ENCODE assay signal across 14 cellular contexts in genomic region chr6:27514906-27515495, GRCh38. TPM values are rescaled to one million over a fixed set of nuclear protein-coding genes. Genes with fewer than 3 reads are reported as not detected.
DNase-seq lines count a peak whose midpoint lies in the region; ATAC-seq and TF ChIP-seq lines count a peak whose summit lies in the region.
"Had no signal": no experiment of that assay in that cellular context is flagged by ENCODE, and none has a peak within 500 bp of the region (broad histone marks: within the 10 kb centered on the region; RNA-seq: fewer than 3 reads in every experiment).

No MANE protein-coding gene starts in this region.

- no peak overlapping the region for H3K27ac ChIP-seq in stomach smooth muscle (ENCODE audit: low read length)
- no peak overlapping the region for H3K27ac ChIP-seq in aorta (ENCODE audit: low read depth in 1 of 2, low read length in 2 of 2)
- H3K27ac ChIP-seq: gastroesophageal sphincter, GM23248, KMS-11, thyroid gland had no signal

- H3K27me3 ChIP-seq in stomach smooth muscle (ENCODE audit: control insufficient read depth in 1 of 2, insufficient read depth in 2 of 2, low read length in 2 of 2): peaks cover 14 to 27% of the 10 kb centered on the region in 2 donors
- no peaks in the 10 kb centered on the region for H3K27me3 ChIP-seq in aorta (ENCODE audit: control insufficient read depth in 1 of 2, insufficient read depth in 2 of 2, low read length in 1 of 2)

- no peak overlapping the region for H3K27ac Mint-ChIP-seq in activated naive CD4-positive, alpha-beta T cell treated with anti-CD3 and anti-CD28 coated beads for 36 hours
- H3K27ac Mint-ChIP-seq in WTC11 (no peak overlapping the region), glutamatergic neuron (ENCODE audit: unreplicated experiment) (no peak overlapping the region)

- CTCF ChIA-PET in activated naive CD4-positive, alpha-beta T cell treated with anti-CD3 and anti-CD28 coated beads for 36 hours (lab: Charles Lee): interaction anchor here (0.6 to 1.3 kb wide), 2 partner anchors 9 to 11 kb away, joined by 3 read pairs; no protein-coding TSS in a partner anchor
- CTCF ChIA-PET in WTC11 (lab: Charles Lee): interaction anchor here (1.0 kb wide), 1 partner anchor 237 kb away, joined by 3 read pairs; no protein-coding TSS in a partner anchor

- 22 to 31% methylated on average over 28 of the region's 28 CpGs for WGBS in aorta, 2 donors

- H3K27me3 Mint-ChIP-seq in activated naive CD4-positive, alpha-beta T cell treated with anti-CD3 and anti-CD28 coated beads for 36 hours (ENCODE audit: low read depth): peaks cover 25% of the 10 kb centered on the region
- H3K27me3 Mint-ChIP-seq in WTC11 (ENCODE audit: low read depth): peaks cover 46% of the 10 kb centered on the region
- H3K27me3 Mint-ChIP-seq in glutamatergic neuron (ENCODE audit: unreplicated experiment): peaks cover 11% of the 10 kb centered on the region

- H3K4me3 ChIP-seq in stomach smooth muscle (ENCODE audit: low read length in 2 of 2): peak overlapping the region; percentile 29 to 62
- no peak overlapping the region for H3K4me3 ChIP-seq in aorta (ENCODE audit: low read length in 2 of 2)
- H3K4me3 ChIP-seq: GM23248, thyroid gland had no signal

- intact Hi-C loops in activated naive CD4-positive, alpha-beta T cell treated with anti-CD3 and anti-CD28 coated beads for 36 hours (cut with micrococcal nuclease): loop anchor here (5.0 kb wide), 1 partner anchor 203 kb away; the partner anchor contains the start of gene POM121L2
- intact Hi-C loops in aorta (cut with DNase I): loop anchor here (5.0 to 10.0 kb wide), 3 partner anchors 237 to 382 kb away; no protein-coding TSS in a partner anchor

- peak; percentile 12 for DNase-seq in activated naive CD4-positive, alpha-beta T cell treated with anti-CD3 and anti-CD28 coated beads for 36 hours
- DNase-seq in activated naive CD4-positive, alpha-beta T cell treated with Interleukin-2 at 50 U/mL for 16 hours: no peak
- DNase-seq in WTC11 (ENCODE audit: low spot score): no peak
- DNase-seq in glutamatergic neuron: no peak
- no peak for DNase-seq in COLO829 (ENCODE audit: low spot score)
- DNase-seq in aorta: no peak
- DNase-seq: cortex of kidney, GM23248, NCI-H1930, thyroid gland had no signal

- TF ChIP-seq CTCF in WTC11 (IDR thresholded peaks at IDR 0.05) (no peak), glutamatergic neuron (IDR thresholded peaks at IDR 0.05; ENCODE audit: partially characterized antibody, unreplicated experiment) (no peak)

- no peak for ATAC-seq in WTC11
- no peak for ATAC-seq in GM21717 (IDR thresholded peaks at IDR 0.05; ENCODE audit: unreplicated experiment)
- no peak for ATAC-seq in aorta (ENCODE audit: low FRiP score)
- ATAC-seq: gastroesophageal sphincter had no signal

- H3K4me1 ChIP-seq in stomach smooth muscle (ENCODE audit: control insufficient read depth, insufficient read depth, low read length): peaks cover 9% of the 10 kb centered on the region
- H3K4me1 ChIP-seq in aorta (ENCODE audit: control insufficient read depth in 1 of 2, insufficient read depth in 2 of 2, low read length in 2 of 2): no peaks in the 10 kb centered on the region

- H3K4me1 Mint-ChIP-seq in activated naive CD4-positive, alpha-beta T cell treated with anti-CD3 and anti-CD28 coated beads for 36 hours (ENCODE audit: low read depth): peaks cover 18% of the 10 kb centered on the region
- H3K4me1 Mint-ChIP-seq in WTC11 (peaks cover 18% of the 10 kb centered on the region), glutamatergic neuron (ENCODE audit: low read depth, unreplicated experiment) (peaks cover 2% of the 10 kb centered on the region)

- H3K9me3 ChIP-seq in stomach smooth muscle (ENCODE audit: control insufficient read depth in 2 of 2, low read length in 2 of 2) (no peaks in the 10 kb centered on the region), aorta (ENCODE audit: control insufficient read depth, low read length) (no peaks in the 10 kb centered on the region)
- H3K9me3 ChIP-seq: gastroesophageal sphincter, thyroid gland had no signal

- H3K36me3 Mint-ChIP-seq in activated naive CD4-positive, alpha-beta T cell treated with anti-CD3 and anti-CD28 coated beads for 36 hours (ENCODE audit: low read depth): no peaks in the 10 kb centered on the region
- H3K36me3 Mint-ChIP-seq in WTC11: no peaks in the 10 kb centered on the region
- H3K36me3 Mint-ChIP-seq in glutamatergic neuron (ENCODE audit: unreplicated experiment): no peaks in the 10 kb centered on the region

- no peak overlapping the region for H3K9ac ChIP-seq in stomach smooth muscle (ENCODE audit: low read length in 2 of 2)
- H3K9ac ChIP-seq: GM23248, KMS-11 had no signal

- POLR2A ChIA-PET in WTC11 (lab: Charles Lee): no interaction called here

- H3K9me3 Mint-ChIP-seq in activated naive CD4-positive, alpha-beta T cell treated with anti-CD3 and anti-CD28 coated beads for 36 hours: no peaks in the 10 kb centered on the region
- H3K9me3 Mint-ChIP-seq in WTC11: no peaks in the 10 kb centered on the region
- peaks cover 7% of the 10 kb centered on the region for H3K9me3 Mint-ChIP-seq in glutamatergic neuron (ENCODE audit: unreplicated experiment)

- H3K36me3 ChIP-seq in stomach smooth muscle (ENCODE audit: control insufficient read depth in 2 of 2, insufficient read depth in 2 of 2, low read length in 2 of 2) (no peaks in the 10 kb centered on the region), aorta (ENCODE audit: control insufficient read depth in 1 of 2, insufficient read depth in 2 of 2, low read length in 1 of 2) (no peaks in the 10 kb centered on the region)
- H3K36me3 ChIP-seq: gastroesophageal sphincter, thyroid gland had no signal

- peak overlapping the region; percentile 64 for H3K4me3 Mint-ChIP-seq in activated naive CD4-positive, alpha-beta T cell treated with anti-CD3 and anti-CD28 coated beads for 36 hours
- H3K4me3 Mint-ChIP-seq in WTC11 (peak overlapping the region; percentile 62), glutamatergic neuron (ENCODE audit: unreplicated experiment) (peak overlapping the region; percentile 53)

TF ChIP-seq in WTC11, 78 proteins besides CTCF, POLR2A, EP300 and RAD21 (continues in another document):
- TF ChIP-seq, protein P1, sequence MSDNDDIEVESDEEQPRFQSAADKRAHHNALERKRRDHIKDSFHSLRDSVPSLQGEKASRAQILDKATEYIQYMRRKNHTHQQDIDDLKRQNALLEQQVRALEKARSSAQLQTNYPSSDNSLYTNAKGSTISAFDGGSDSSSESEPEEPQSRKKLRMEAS (CRISPR knock-in tag; IDR thresholded peaks at IDR 0.05): no peak
- no peak for TF ChIP-seq ARID4B (CRISPR knock-in tag; IDR thresholded peaks at IDR 0.05; ENCODE audit: borderline replicate concordance)
- no peak for TF ChIP-seq TEAD1 (CRISPR knock-in tag; IDR thresholded peaks at IDR 0.05)
- no peak for TF ChIP-seq ZNF232 (CRISPR knock-in tag; IDR thresholded peaks at IDR 0.05)
- TF ChIP-seq MYBL2 (CRISPR knock-in tag; IDR thresholded peaks at IDR 0.05): no peak
- no peak for TF ChIP-seq PRRX2 (CRISPR knock-in tag; IDR thresholded peaks at IDR 0.05)
- TF ChIP-seq OVOL2 (CRISPR knock-in tag; IDR thresholded peaks at IDR 0.05; ENCODE audit: borderline replicate concordance): no peak
- TF ChIP-seq ZNF121 (CRISPR knock-in tag; IDR thresholded peaks at IDR 0.05): no peak
- TF ChIP-seq, protein P2, sequence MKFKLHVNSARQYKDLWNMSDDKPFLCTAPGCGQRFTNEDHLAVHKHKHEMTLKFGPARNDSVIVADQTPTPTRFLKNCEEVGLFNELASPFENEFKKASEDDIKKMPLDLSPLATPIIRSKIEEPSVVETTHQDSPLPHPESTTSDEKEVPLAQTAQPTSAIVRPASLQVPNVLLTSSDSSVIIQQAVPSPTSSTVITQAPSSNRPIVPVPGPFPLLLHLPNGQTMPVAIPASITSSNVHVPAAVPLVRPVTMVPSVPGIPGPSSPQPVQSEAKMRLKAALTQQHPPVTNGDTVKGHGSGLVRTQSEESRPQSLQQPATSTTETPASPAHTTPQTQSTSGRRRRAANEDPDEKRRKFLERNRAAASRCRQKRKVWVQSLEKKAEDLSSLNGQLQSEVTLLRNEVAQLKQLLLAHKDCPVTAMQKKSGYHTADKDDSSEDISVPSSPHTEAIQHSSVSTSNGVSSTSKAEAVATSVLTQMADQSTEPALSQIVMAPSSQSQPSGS (CRISPR knock-in tag; IDR thresholded peaks at IDR 0.05; ENCODE audit: borderline replicate concordance, low read depth): no peak

RNA-seq across cellular contexts. Expression of gene ZNF184, which starts 42.1 kb away (rescaled TPM):
- total RNA-seq in activated naive CD4-positive, alpha-beta T cell treated with anti-CD3 and anti-CD28 coated beads for 36 hours: 10 to 100 TPM; 13.0 to 14.3 TPM
- 6.7 to 7.1 TPM (median 7.0 TPM) in 3 replicates for total RNA-seq in WTC11 (2021)
- total RNA-seq in glutamatergic neuron (ENCODE audit: unreplicated experiment): 10.8 TPM
- total RNA-seq in aorta: 1 to 10 TPM; 5.3 to 8.0 TPM
- 1 to 10 TPM; 2.3 to 2.5 TPM for polyA plus RNA-seq in aorta

Comparison
In these comparisons a context has a peak if more than half of its experiments do, and no peak if none do; other contexts are left out.
1. H3K4me3 ChIP-seq: peak in stomach smooth muscle (2 of 2); none in aorta (0 of 2).
2. Peak in every context shown above with its lines, with median percentiles within 50 percentile points of each other: H3K4me3 Mint-ChIP-seq.